In the genomic region with DNA sequence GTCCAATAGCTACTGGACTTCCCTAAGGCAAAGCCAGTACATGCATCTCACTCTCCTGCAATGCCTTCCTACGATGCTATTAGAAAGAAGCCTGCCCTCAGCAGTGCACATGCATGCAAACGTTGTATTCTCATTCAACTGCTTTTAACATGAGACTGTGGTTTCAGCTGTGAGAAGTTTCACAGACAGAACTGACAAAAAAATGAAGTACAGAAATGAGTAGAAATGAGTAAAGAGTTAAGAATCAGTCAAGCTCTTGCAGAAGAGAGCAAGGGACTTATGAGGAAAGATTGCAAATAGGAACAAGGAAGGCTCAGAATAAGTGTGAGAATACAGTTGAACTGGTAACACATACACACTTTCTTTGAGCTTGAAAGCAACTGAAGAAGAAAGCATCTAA, we compare ENCODE assay signal across 21 cellular contexts. TPM values are rescaled to one million over a fixed set of nuclear protein-coding genes. Genes with fewer than 3 reads are reported as not detected.
"Had no signal": no experiment of that assay in that cellular context is flagged by ENCODE, and none has a peak within 500 bp of the region (broad histone marks: within the 10 kb centered on the region; RNA-seq: fewer than 3 reads in every experiment).

No MANE protein-coding gene starts in this region.

RNA-seq across cellular contexts. Expression of a gene that starts 54.8 kb away (rescaled TPM):
- total RNA-seq: activated B cell treated with CpG ODN at 0.5 μM for 24 hours; activated CD8-positive, alpha-beta T cell treated with anti-CD3 and anti-CD28 coated beads, Interleukin-2, amount 10 ng/mL, durations not matched to agents 7 days and 5 days; activated T-cell treated with anti-CD3 and anti-CD28 coated beads, Interleukin-2, amount 50 U/mL, for 72 hours; bronchial epithelial cell; endodermal cell; esophagus mucosa; left cardiac atrium; left ventricle myocardium superior; lung microvascular endothelial cell; mesenteric fat pad; mucosa of descending colon; myocyte; natural killer cell treated with Interleukin-12 subunit alpha and Interleukin-12 subunit beta and Interleukin-15 and Interleukin-18, amount 100 ng/mL, for 72 hours; omental fat pad; pulmonary artery endothelial cell; right atrium auricular region; smooth muscle cell; suprapubic skin; upper lobe of right lung had no signal
- polyA plus RNA-seq: adipose tissue, keratinocyte, smooth muscle cell had no signal
